Comparison of ENCODE assay signal across 1 cellular context in genomic region chr12:11026118-11026517, GRCh38.
TF ChIP-seq lines count a peak whose summit lies in the region.

No MANE protein-coding gene starts in this region.

TF ChIP-seq in HepG2, 621 proteins besides CTCF, POLR2A, EP300 and RAD21:
- TF ChIP-seq, protein P1, sequence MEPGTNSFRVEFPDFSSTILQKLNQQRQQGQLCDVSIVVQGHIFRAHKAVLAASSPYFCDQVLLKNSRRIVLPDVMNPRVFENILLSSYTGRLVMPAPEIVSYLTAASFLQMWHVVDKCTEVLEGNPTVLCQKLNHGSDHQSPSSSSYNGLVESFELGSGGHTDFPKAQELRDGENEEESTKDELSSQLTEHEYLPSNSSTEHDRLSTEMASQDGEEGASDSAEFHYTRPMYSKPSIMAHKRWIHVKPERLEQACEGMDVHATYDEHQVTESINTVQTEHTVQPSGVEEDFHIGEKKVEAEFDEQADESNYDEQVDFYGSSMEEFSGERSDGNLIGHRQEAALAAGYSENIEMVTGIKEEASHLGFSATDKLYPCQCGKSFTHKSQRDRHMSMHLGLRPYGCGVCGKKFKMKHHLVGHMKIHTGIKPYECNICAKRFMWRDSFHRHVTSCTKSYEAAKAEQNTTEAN (CRISPR knock-in tag; conservative IDR thresholded peaks at IDR 0.05), result no peak
- TF ChIP-seq, protein P2, sequence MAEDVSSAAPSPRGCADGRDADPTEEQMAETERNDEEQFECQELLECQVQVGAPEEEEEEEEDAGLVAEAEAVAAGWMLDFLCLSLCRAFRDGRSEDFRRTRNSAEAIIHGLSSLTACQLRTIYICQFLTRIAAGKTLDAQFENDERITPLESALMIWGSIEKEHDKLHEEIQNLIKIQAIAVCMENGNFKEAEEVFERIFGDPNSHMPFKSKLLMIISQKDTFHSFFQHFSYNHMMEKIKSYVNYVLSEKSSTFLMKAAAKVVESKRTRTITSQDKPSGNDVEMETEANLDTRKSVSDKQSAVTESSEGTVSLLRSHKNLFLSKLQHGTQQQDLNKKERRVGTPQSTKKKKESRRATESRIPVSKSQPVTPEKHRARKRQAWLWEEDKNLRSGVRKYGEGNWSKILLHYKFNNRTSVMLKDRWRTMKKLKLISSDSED (CRISPR knock-in tag; IDR thresholded peaks at IDR 0.05), result no peak
- TF ChIP-seq ZNF556 (CRISPR knock-in tag; IDR thresholded peaks at IDR 0.05; ENCODE audit: borderline replicate concordance) (no peak), ZFP36 (IDR thresholded peaks at IDR 0.05; ENCODE audit: borderline replicate concordance, low read depth, low read length, partially characterized antibody) (no peak), ZC3H4 (CRISPR knock-in tag; IDR thresholded peaks at IDR 0.05; ENCODE audit: borderline replicate concordance) (no peak), AGO2 (optimal IDR thresholded peaks at IDR 0.05; ENCODE audit: low read depth, low read length) (no peak), GTF3A (CRISPR knock-in tag; conservative IDR thresholded peaks at IDR 0.05) (no peak), HNF1B (CRISPR knock-in tag; IDR thresholded peaks at IDR 0.05) (no peak)
